Comparison of ENCODE assay signal across 17 cellular contexts in the genomic region with DNA sequence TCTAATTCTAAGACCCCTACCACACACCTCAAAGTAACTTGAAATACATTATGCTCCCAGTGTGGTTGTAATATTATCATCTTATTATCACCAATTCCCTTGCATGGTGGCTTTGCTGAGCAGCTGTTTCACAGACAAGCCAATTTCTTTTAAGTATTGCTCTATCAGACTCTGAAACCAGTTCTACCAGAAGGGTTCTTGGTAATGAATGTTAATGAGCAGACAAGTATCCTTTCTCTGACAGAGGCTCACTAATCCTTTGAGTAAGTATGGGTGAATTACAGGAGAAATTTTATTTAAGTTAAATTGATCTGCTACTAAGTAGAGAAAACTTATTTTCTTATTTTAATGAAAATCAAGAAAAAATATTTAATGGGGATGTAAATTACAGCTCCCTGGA.
"Had no signal": no experiment of that assay in that cellular context is flagged by ENCODE, and none has a peak within 500 bp of the region (broad histone marks: within the 10 kb centered on the region; RNA-seq: fewer than 3 reads in every experiment).

No MANE protein-coding gene starts in this region.

- H3K27me3 Mint-ChIP-seq: activated CD8-positive, alpha-beta memory T cell treated with anti-CD3 and anti-CD28 coated beads, Interleukin-2, amount 10 ng/mL, durations not matched to agents 7 days and 5 days; activated naive CD8-positive, alpha-beta T cell treated with anti-CD3 and anti-CD28 coated beads for 36 hours; memory B cell had no signal

- H3K9me3 Mint-ChIP-seq: activated naive CD8-positive, alpha-beta T cell treated with anti-CD3 and anti-CD28 coated beads for 36 hours; activated T-cell treated with anti-CD3 and anti-CD28 coated beads, Interleukin-2, amount 50 U/mL, for 24 hours had no signal

- H3K4me1 Mint-ChIP-seq: activated CD8-positive, alpha-beta memory T cell treated with anti-CD3 and anti-CD28 coated beads, Interleukin-2, amount 10 ng/mL, durations not matched to agents 7 days and 5 days; activated naive CD8-positive, alpha-beta T cell treated with anti-CD3 and anti-CD28 coated beads for 36 hours; memory B cell had no signal

- ATAC-seq: activated CD8-positive, alpha-beta memory T cell treated with anti-CD3 and anti-CD28 coated beads, Interleukin-2, amount 10 ng/mL, durations not matched to agents 7 days and 5 days; foreskin keratinocyte; left lung; stimulated activated naive CD8-positive, alpha-beta T cell treated with anti-CD3 and anti-CD28 coated beads, Interleukin-15, Interleukin-2, amounts not matched to agents 100 U/mL and 50 U/mL, for 24 hours had no signal

- H3K27ac ChIP-seq: dorsolateral prefrontal cortex, foreskin keratinocyte, left lung, thoracic aorta had no signal

- H3K4me3 Mint-ChIP-seq: activated CD8-positive, alpha-beta memory T cell treated with anti-CD3 and anti-CD28 coated beads, Interleukin-2, amount 10 ng/mL, durations not matched to agents 7 days and 5 days; activated naive CD8-positive, alpha-beta T cell treated with anti-CD3 and anti-CD28 coated beads for 36 hours; activated T-cell treated with anti-CD3 and anti-CD28 coated beads, Interleukin-2, amount 50 U/mL, for 24 hours; memory B cell had no signal

- DNase-seq: activated CD4-positive, alpha-beta T cell treated with anti-CD3 and anti-CD28 coated beads for 1 hour; activated CD4-positive, alpha-beta T cell treated with anti-CD3 and anti-CD28 coated beads, Interleukin-2, amount 50 U/mL, for 48 hours; activated CD8-positive, alpha-beta memory T cell treated with anti-CD3 and anti-CD28 coated beads, Interleukin-2, amount 10 ng/mL, durations not matched to agents 7 days and 5 days; activated gamma-delta T cell; activated naive CD8-positive, alpha-beta T cell treated with anti-CD3 and anti-CD28 coated beads for 36 hours; activated T-cell treated with anti-CD3 and anti-CD28 coated beads, Interleukin-2, amount 50 U/mL, for 24 hours; anterior cingulate cortex; dorsolateral prefrontal cortex; foreskin keratinocyte; head of caudate nucleus; islet precursor cell; left lung; stimulated activated CD4-positive, alpha-beta T cell treated with anti-CD3 and anti-CD28 coated beads, Interleukin-2, amount 100 ng/mL, for 48 hours; stimulated activated naive CD8-positive, alpha-beta T cell treated with anti-CD3 and anti-CD28 coated beads, Interleukin-15, Interleukin-2, amounts not matched to agents 100 U/mL and 50 U/mL, for 24 hours; T-helper 9 cell had no signal

- H3K36me3 Mint-ChIP-seq: activated CD8-positive, alpha-beta memory T cell treated with anti-CD3 and anti-CD28 coated beads, Interleukin-2, amount 10 ng/mL, durations not matched to agents 7 days and 5 days; activated naive CD8-positive, alpha-beta T cell treated with anti-CD3 and anti-CD28 coated beads for 36 hours; memory B cell had no signal

- H3K4me3 ChIP-seq: dorsolateral prefrontal cortex, left lung, thoracic aorta had no signal

- H3K4me1 ChIP-seq: left lung had no signal

- H3K9me3 ChIP-seq: left lung, thoracic aorta had no signal

- H3K27me3 ChIP-seq: dorsolateral prefrontal cortex, foreskin keratinocyte, left lung had no signal

- H3K27ac Mint-ChIP-seq: activated CD8-positive, alpha-beta memory T cell treated with anti-CD3 and anti-CD28 coated beads, Interleukin-2, amount 10 ng/mL, durations not matched to agents 7 days and 5 days; activated naive CD8-positive, alpha-beta T cell treated with anti-CD3 and anti-CD28 coated beads for 36 hours; activated T-cell treated with anti-CD3 and anti-CD28 coated beads, Interleukin-2, amount 50 U/mL, for 24 hours; memory B cell had no signal

- H3K36me3 ChIP-seq: left lung, thoracic aorta had no signal
